10 cellular contexts compared by ENCODE assay signal in the genomic region with DNA sequence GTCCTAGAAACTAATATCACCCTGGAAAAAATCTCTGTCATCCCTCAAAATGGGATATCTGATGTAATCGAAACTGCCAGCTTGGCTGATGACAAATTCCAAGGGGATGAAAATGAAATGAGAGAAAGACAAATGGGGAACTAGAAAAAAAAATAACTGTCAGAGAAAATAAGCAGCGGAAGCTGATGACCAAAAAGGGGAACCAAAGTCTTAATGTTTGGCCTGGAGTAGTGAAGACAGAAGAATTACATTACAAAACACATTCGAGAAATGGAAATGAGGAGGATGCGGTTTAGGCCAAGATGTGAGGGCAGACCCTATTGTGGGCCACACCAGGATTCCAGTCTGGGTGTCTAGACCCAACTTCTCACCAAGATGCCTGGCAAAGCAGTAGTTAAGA. TPM values are rescaled to one million over a fixed set of nuclear protein-coding genes. Genes with fewer than 3 reads are reported as not detected.
DNase-seq lines count a peak whose midpoint lies in the region; ATAC-seq and TF ChIP-seq lines count a peak whose summit lies in the region.
"Had no signal": no experiment of that assay in that cellular context is flagged by ENCODE, and none has a peak within 500 bp of the region (broad histone marks: within the 10 kb centered on the region; RNA-seq: fewer than 3 reads in every experiment).

No MANE protein-coding gene starts in this region.

- H3K27ac ChIP-seq in right atrium auricular region (peak overlapping the region; percentile 28 to 54), substantia nigra (ENCODE audit: low read depth, low read length, poor library complexity, severe bottlenecking) (no peak overlapping the region)
- H3K27ac ChIP-seq: RWPE1 had no signal

- no peaks in the 10 kb centered on the region for H3K36me3 Mint-ChIP-seq in stimulated activated naive B cell treated with anti-CD40 and anti-IgM and Interleukin-4, amounts not matched to agents 10 μg/mL and 1 μg/mL and 100 μg/mL, for 72 hours

- no peak overlapping the region for H3K4me3 Mint-ChIP-seq in stimulated activated naive B cell treated with anti-CD40 and anti-IgM and Interleukin-4, amounts not matched to agents 10 μg/mL and 1 μg/mL and 100 μg/mL, for 72 hours

- DNase-seq in SKM-1 (lab: John Stamatoyannopoulos, UW; ENCODE audit: unreplicated experiment) = peak; percentile 72
- no peak for DNase-seq in right atrium auricular region (ENCODE audit: low spot score)
- DNase-seq in stimulated activated naive B cell treated with anti-CD40 and anti-IgM and Interleukin-4, amounts not matched to agents 10 μg/mL and 1 μg/mL and 100 μg/mL, for 72 hours = no peak
- no peak for DNase-seq in NCI-H2227 (lab: John Stamatoyannopoulos, UW; ENCODE audit: unreplicated experiment)
- DNase-seq in substantia nigra (lab: John Stamatoyannopoulos, UW) = no peak
- DNase-seq: stimulated activated CD4-positive, alpha-beta T cell treated with anti-CD3 and anti-CD28 coated beads, Interleukin-12 subunit alpha, Interleukin-12 subunit beta, amount 100 ng/mL, for 4 hours had no signal

- no peak overlapping the region for H3K27ac Mint-ChIP-seq in stimulated activated naive B cell treated with anti-CD40 and anti-IgM and Interleukin-4, amounts not matched to agents 10 μg/mL and 1 μg/mL and 100 μg/mL, for 72 hours

- H3K4me3 ChIP-seq in right atrium auricular region = no peak overlapping the region

- H3K4me1 Mint-ChIP-seq in stimulated activated naive B cell treated with anti-CD40 and anti-IgM and Interleukin-4, amounts not matched to agents 10 μg/mL and 1 μg/mL and 100 μg/mL, for 72 hours = peaks cover 17 to 20% of the 10 kb centered on the region in 2 donors

- H3K27me3 ChIP-seq in right atrium auricular region = no peaks in the 10 kb centered on the region

- no peaks in the 10 kb centered on the region for H3K36me3 ChIP-seq in right atrium auricular region

- peaks cover 0 to under 1% of the 10 kb centered on the region in 2 donors for H3K27me3 Mint-ChIP-seq in stimulated activated naive B cell treated with anti-CD40 and anti-IgM and Interleukin-4, amounts not matched to agents 10 μg/mL and 1 μg/mL and 100 μg/mL, for 72 hours

- no peaks in the 10 kb centered on the region for H3K9me3 Mint-ChIP-seq in stimulated activated naive B cell treated with anti-CD40 and anti-IgM and Interleukin-4, amounts not matched to agents 10 μg/mL and 1 μg/mL and 100 μg/mL, for 72 hours

- ATAC-seq in HG03139 (IDR thresholded peaks at IDR 0.05; ENCODE audit: unreplicated experiment) (peak; percentile 56), GM18907 (IDR thresholded peaks at IDR 0.05; ENCODE audit: unreplicated experiment) (no peak)
- peak; percentile 77 to 79 for ATAC-seq in stimulated activated naive B cell treated with anti-CD40 and anti-IgM and Interleukin-4, amounts not matched to agents 10 μg/mL and 1 μg/mL and 100 μg/mL, for 72 hours (replicated peaks)

- no peak for TF ChIP-seq CTCF in right atrium auricular region (IDR thresholded peaks at IDR 0.05)

- H3K9me3 ChIP-seq in right atrium auricular region = no peaks in the 10 kb centered on the region

- H3K4me1 ChIP-seq in right atrium auricular region = peaks cover 0 to 66% of the 10 kb centered on the region in 2 donors

RNA-seq across cellular contexts. Expression of gene CCL2, which starts 12.5 kb away (rescaled TPM):
- total RNA-seq in right atrium auricular region = 100 to 1,000 TPM in 1 of 2 donors, 10 to 100 TPM in 1; 46.3 to 118 TPM
- total RNA-seq: LHCN-M2 had no signal

RNA-seq across cellular contexts. Expression of gene CCL7, which starts 27.5 kb away (rescaled TPM):
- not detected for total RNA-seq in right atrium auricular region
- total RNA-seq: LHCN-M2 had no signal

RNA-seq across cellular contexts. Expression of gene CCL11, which starts 43.0 kb away (rescaled TPM):
- total RNA-seq in right atrium auricular region = 1 to 10 TPM in 1 of 2 donors, under 1 TPM in 1; 0.75 to 1.6 TPM
- total RNA-seq: LHCN-M2 had no signal
